9 cellular contexts compared by ENCODE assay signal in genomic region chr20:60187683-60188082, GRCh38.
"Had no signal": no experiment of that assay in that cellular context is flagged by ENCODE, and none has a peak within 500 bp of the region (broad histone marks: within the 10 kb centered on the region; RNA-seq: fewer than 3 reads in every experiment).

No MANE protein-coding gene starts in this region.

- H3K36me3 ChIP-seq: HAP-1 had no signal

- H3K27ac ChIP-seq: GM23248 had no signal

- H3K4me1 ChIP-seq: HAP-1 had no signal

- ATAC-seq: GM23338, HCT116 had no signal

- H2AFZ ChIP-seq: GM23248, GM23338 had no signal

- H3K27ac Mint-ChIP-seq: GM23338, H9, HFFc6 had no signal

- DNase-seq: GM23248, GOT3, H7, H9, HCEC 1CT, HFFc6 had no signal

- H3K4me3 ChIP-seq: GM23248, GM23338, HAP-1 had no signal

- H3K9me3 ChIP-seq: HAP-1 had no signal

- H3K9ac ChIP-seq: GM23248 had no signal

- H3K4me2 ChIP-seq: GM23338 had no signal

- H3K9me3 Mint-ChIP-seq: HFFc6 had no signal
